Comparison of ENCODE assay signal across 8 cellular contexts in the genomic region with DNA sequence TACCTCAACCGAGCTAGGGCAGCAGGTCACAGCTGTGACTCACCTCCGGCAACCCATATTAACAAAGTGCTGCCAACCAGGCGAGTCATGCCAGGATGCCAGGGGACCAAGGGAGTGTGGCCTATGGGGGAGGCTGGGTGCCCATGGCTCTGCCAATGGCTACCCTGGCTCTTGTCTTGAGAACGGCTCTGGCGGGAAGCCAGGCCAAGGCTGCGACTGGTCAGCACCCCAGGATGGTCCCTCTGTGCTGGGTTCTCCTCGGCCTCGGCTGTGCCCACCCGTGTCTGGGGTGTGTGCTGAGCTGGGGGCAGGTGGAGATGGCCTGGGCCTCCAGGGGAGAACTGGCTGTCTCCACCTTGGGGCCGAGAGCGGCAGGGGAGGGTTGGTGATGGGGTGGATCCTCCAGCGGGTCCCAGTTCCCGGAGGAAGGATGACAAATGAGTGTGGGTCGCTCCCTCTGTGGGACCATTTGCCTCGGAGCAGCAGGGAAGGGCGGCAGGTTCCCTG.
DNase-seq lines count a peak whose midpoint lies in the region; TF ChIP-seq lines count a peak whose summit lies in the region.

No MANE protein-coding gene starts in this region.

- TF ChIP-seq CTCF in coronary artery (IDR thresholded peaks at IDR 0.05) (no peak), nephron (IDR thresholded peaks at IDR 0.05; ENCODE audit: unreplicated experiment in 3 of 3) (no peak), GM20000 (IDR thresholded peaks at IDR 0.05; ENCODE audit: extremely low read depth, missing control alignments) (no peak)

- H3K36me3 Mint-ChIP-seq in nephron (ENCODE audit: low read depth), result no peaks in the 10 kb centered on the region

- H3K27ac Mint-ChIP-seq in nephron, result no peak overlapping the region

- H3K9me3 Mint-ChIP-seq in nephron, result peaks cover 3% of the 10 kb centered on the region

- H3K27me3 Mint-ChIP-seq in nephron (ENCODE audit: low read depth), result peaks cover 14% of the 10 kb centered on the region

- peak overlapping the region; percentile 82 for H3K4me3 ChIP-seq in coronary artery

- H3K4me3 Mint-ChIP-seq in nephron, result peak overlapping the region; percentile 67 to 72 (median 71)

- peak; percentile 45 for DNase-seq in activated CD4-positive, alpha-beta T cell treated with anti-CD3 and anti-CD28 coated beads for 48 hours
- no peak for DNase-seq in activated CD4-positive, alpha-beta T cell treated with anti-CD3 and anti-CD28 coated beads for 1 hour
- DNase-seq in NCI-H2196 (lab: John Stamatoyannopoulos, UW; ENCODE audit: unreplicated experiment) (peak; percentile 68), coronary artery (ENCODE audit: low spot score) (peak; percentile 77), NAMALWA (ENCODE audit: low spot score) (no peak), GM20000 (ENCODE audit: low spot score) (no peak)
- no peak for DNase-seq in effector CD4-positive, alpha-beta T cell

- H3K4me1 Mint-ChIP-seq in nephron, result peaks cover 33% of the 10 kb centered on the region

- H3K27ac ChIP-seq in coronary artery, result peak overlapping the region; percentile 46 to 52

Comparison
In these comparisons a context has a peak if more than half of its experiments do, and no peak if none do; other contexts are left out.
1. DNase-seq: peak in activated CD4-positive, alpha-beta T cell treated with anti-CD3 and anti-CD28 coated beads for 48 hours (single experiment), NCI-H2196 (single experiment) and coronary artery (single experiment); none in activated CD4-positive, alpha-beta T cell treated with anti-CD3 and anti-CD28 coated beads for 1 hour (single experiment), NAMALWA (single experiment), effector CD4-positive, alpha-beta T cell (single experiment) and GM20000 (single experiment).